ENCODE assay signal across 8 cellular contexts in genomic region chr10:86585037-86585725, GRCh38.
A peak's percentile ranks its signal among the peaks of the same experiment; 100 is the strongest.
DNase-seq lines count a peak whose midpoint lies in the region; TF ChIP-seq lines count a peak whose summit lies in the region.

No MANE protein-coding gene starts in this region.

- intact Hi-C loops in left ventricle myocardium inferior (cut with micrococcal nuclease) = no loop called here

- H3K4me3 ChIP-seq in GM12875 (ENCODE audit: low read depth, low read length) (no peak overlapping the region), SU-DHL-6 (ENCODE audit: insufficient read depth, low read length, poor library complexity, severe bottlenecking) (no peak overlapping the region), adipocyte (ENCODE audit: low read length) (no peak overlapping the region), left ventricle myocardium inferior (peak overlapping the region; percentile 32), retinal pigment epithelial cell (ENCODE audit: low read length) (no peak overlapping the region)

- H3K4me2 ChIP-seq in SU-DHL-6 (ENCODE audit: low read depth, low read length, poor library complexity, severe bottlenecking) = no peak overlapping the region

- no peaks in the 10 kb centered on the region for H3F3A ChIP-seq in SU-DHL-6 (ENCODE audit: insufficient read depth)

- H3K9ac ChIP-seq in SU-DHL-6 (ENCODE audit: low read length) (peak overlapping the region; percentile 18; the same call in 1 of the 2 replicates), adipocyte (ENCODE audit: low read length) (no peak overlapping the region)

- H4K20me1 ChIP-seq in SU-DHL-6 (ENCODE audit: low read depth, low read length) = no peaks in the 10 kb centered on the region

- H3K36me3 ChIP-seq in SU-DHL-6 (ENCODE audit: low read length) (no peaks in the 10 kb centered on the region), adipocyte (ENCODE audit: control insufficient read depth, insufficient read depth, low read length, severe bottlenecking) (no peaks in the 10 kb centered on the region), left ventricle myocardium inferior (no peaks in the 10 kb centered on the region)

- POLR2A ChIA-PET in HEK293T (lab: Yijun Ruan, JAX) = interaction anchor here (1.5 kb wide), 1 partner anchor 185 kb away, joined by 5 read pairs; no protein-coding TSS in a partner anchor

- TF ChIP-seq CTCF in GM12875 (IDR thresholded peaks at IDR 0.05; ENCODE audit: borderline replicate concordance, insufficient read depth, low read depth, low read length) = peak; percentile 87
- peak; percentile 83 for TF ChIP-seq CTCF in SU-DHL-6 (IDR thresholded peaks at IDR 0.05; ENCODE audit: insufficient read depth, low read length, poor library complexity, severe bottlenecking)
- peak; percentile 98 for TF ChIP-seq CTCF in left ventricle myocardium inferior (IDR thresholded peaks at IDR 0.05; ENCODE audit: borderline replicate concordance)
- peak; percentile 95 for TF ChIP-seq CTCF in retinal pigment epithelial cell (conservative IDR thresholded peaks at IDR 0.05; ENCODE audit: low read depth, low read length)

- H3K27me3 ChIP-seq in SU-DHL-6 (ENCODE audit: low read length) (no peaks in the 10 kb centered on the region), adipocyte (replicated peaks; ENCODE audit: control insufficient read depth, insufficient read depth, low read length) (peaks cover 4% of the 10 kb centered on the region), left ventricle myocardium inferior (ENCODE audit: low read depth) (no peaks in the 10 kb centered on the region)

- CTCF ChIA-PET in HEK293T (lab: Yijun Ruan, JAX) = interaction anchor here (0.5 to 1.7 kb wide), 7 partner anchors 9 to 382 kb away, joined by 3 to 13 read pairs (median 3); no protein-coding TSS in a partner anchor

- DNase-seq in HEK293T (ENCODE audit: extremely low spot score) (peak; percentile 83), MV-4-11 (lab: John Stamatoyannopoulos, UW) (peak; percentile 50), adipocyte (ENCODE audit: low read depth) (peak; percentile 89), left ventricle myocardium inferior (peak; percentile 60), retinal pigment epithelial cell (ENCODE audit: low read depth) (peak; percentile 2), NCI-H1048 (lab: John Stamatoyannopoulos, UW) (no peak)

- no peaks in the 10 kb centered on the region for H3K79me2 ChIP-seq in SU-DHL-6 (ENCODE audit: insufficient read depth, low read length)

- peak overlapping the region; percentile 15 for H2AFZ ChIP-seq in SU-DHL-6 (ENCODE audit: low read depth, low read length, severe bottlenecking)

- H3K27ac ChIP-seq in SU-DHL-6 (ENCODE audit: low read depth, low read length) = no peak overlapping the region
- no peak overlapping the region for H3K27ac ChIP-seq in left ventricle myocardium inferior (replicated peaks)

- H3K9me3 ChIP-seq in SU-DHL-6 (ENCODE audit: insufficient read depth, low read length) (no peaks in the 10 kb centered on the region), adipocyte (ENCODE audit: control insufficient read depth, low read length) (no peaks in the 10 kb centered on the region), left ventricle myocardium inferior (replicated peaks) (no peaks in the 10 kb centered on the region)

- H3K4me1 ChIP-seq in adipocyte (ENCODE audit: control insufficient read depth, insufficient read depth, low read length) (peaks cover 3% of the 10 kb centered on the region), left ventricle myocardium inferior (peaks cover 8% of the 10 kb centered on the region)

- no peaks in the 10 kb centered on the region for H3K9me2 ChIP-seq in SU-DHL-6 (replicated peaks; ENCODE audit: insufficient read depth, low read length)

TF ChIP-seq in HEK293T, 16 proteins besides CTCF, POLR2A, EP300 and RAD21:
- TF ChIP-seq LEF1 (IDR thresholded peaks at IDR 0.05; ENCODE audit: borderline replicate concordance) = no peak
- no peak for TF ChIP-seq SP1 (IDR thresholded peaks at IDR 0.05)
- no peak for TF ChIP-seq SUZ12 (IDR thresholded peaks at IDR 0.05)
- no peak for TF ChIP-seq ZNF384 (IDR thresholded peaks at IDR 0.05)
- TF ChIP-seq ELF4 (IDR thresholded peaks at IDR 0.05) = no peak
- 0 out of 2 replicates have a peak, but pooled peaks have one; percentile 25 for TF ChIP-seq ARNT (IDR thresholded peaks at IDR 0.05)
- TF ChIP-seq CTBP1 (IDR thresholded peaks at IDR 0.05; ENCODE audit: borderline replicate concordance) = no peak
- TF ChIP-seq FOXM1 (IDR thresholded peaks at IDR 0.05; ENCODE audit: borderline replicate concordance) = peak; percentile 91
